ENCODE assay signal across 9 cellular contexts in genomic region chr3:192296845-192297244, GRCh38.
"Had no signal": no experiment of that assay in that cellular context is flagged by ENCODE, and none has a peak within 500 bp of the region (broad histone marks: within the 10 kb centered on the region; RNA-seq: fewer than 3 reads in every experiment).

No MANE protein-coding gene starts in this region.

- ATAC-seq: HCT116, K562 had no signal

- FAIRE-seq: HTR-8/SVneo, K562 had no signal

- H3K36me3 ChIP-seq: HAP-1 had no signal

- H3K4me3 ChIP-seq: HAP-1, K562 had no signal

- DNase-seq: GOT3, H7, HFFc6, IMR-90, KG1 had no signal

- H3K9me3 ChIP-seq: HAP-1 had no signal

- H3K4me1 ChIP-seq: HAP-1 had no signal
